Comparison of ENCODE assay signal across 29 cellular contexts in genomic region chr15:29466292-29466691, GRCh38.
"Had no signal": no experiment of that assay in that cellular context is flagged by ENCODE, and none has a peak within 500 bp of the region (broad histone marks: within the 10 kb centered on the region; RNA-seq: fewer than 3 reads in every experiment).

No MANE protein-coding gene starts in this region.

- H3K4me3 Mint-ChIP-seq: naive thymus-derived CD8-positive, alpha-beta T cell; natural killer cell treated with Interleukin-12 subunit alpha and Interleukin-12 subunit beta and Interleukin-15 and Interleukin-18, amount 100 ng/mL, for 72 hours; nephron progenitor cell; neural crest cell; stimulated activated memory B cell treated with anti-CD40 and anti-IgM and Interleukin-4, amounts not matched to agents 10 μg/mL and 1 μg/mL and 100 μg/mL, for 72 hours; stimulated activated naive CD8-positive, alpha-beta T cell treated with anti-CD3 and anti-CD28 coated beads, Interleukin-15, amount 100 ng/mL, for 72 hours had no signal

- H3K27ac Mint-ChIP-seq: naive thymus-derived CD8-positive, alpha-beta T cell; natural killer cell treated with Interleukin-12 subunit alpha and Interleukin-12 subunit beta and Interleukin-15 and Interleukin-18, amount 100 ng/mL, for 72 hours; nephron progenitor cell; stimulated activated memory B cell treated with anti-CD40 and anti-IgM and Interleukin-4, amounts not matched to agents 10 μg/mL and 1 μg/mL and 100 μg/mL, for 72 hours had no signal

- H3K27me3 ChIP-seq: neutrophil, pancreas, right lobe of liver, spleen, testis, tibial artery, transverse colon, upper lobe of left lung, vagina had no signal

- H3K27ac ChIP-seq: neutrophil, pancreas, prostate gland, right lobe of liver, skin epidermis, spleen, suprapubic skin, testis, tibial artery, transverse colon, upper lobe of left lung, vagina had no signal

- H3K36me3 Mint-ChIP-seq: naive thymus-derived CD8-positive, alpha-beta T cell; natural killer cell treated with Interleukin-12 subunit alpha and Interleukin-12 subunit beta and Interleukin-15 and Interleukin-18, amount 100 ng/mL, for 72 hours; stimulated activated memory B cell treated with anti-CD40 and anti-IgM and Interleukin-4, amounts not matched to agents 10 μg/mL and 1 μg/mL and 100 μg/mL, for 72 hours had no signal

- H3K27me3 Mint-ChIP-seq: stimulated activated naive CD8-positive, alpha-beta T cell treated with anti-CD3 and anti-CD28 coated beads, Interleukin-15, amount 100 ng/mL, for 72 hours had no signal

- H3K4me1 ChIP-seq: pancreas, prostate gland, spleen, suprapubic skin, testis, tibial artery had no signal

- H3K36me3 ChIP-seq: neutrophil, pancreas, prostate gland, right lobe of liver, spleen, suprapubic skin, tibial artery, transverse colon, upper lobe of left lung, vagina had no signal

- H3K9me3 Mint-ChIP-seq: naive thymus-derived CD8-positive, alpha-beta T cell; natural killer cell treated with Interleukin-12 subunit alpha and Interleukin-12 subunit beta and Interleukin-15 and Interleukin-18, amount 100 ng/mL, for 72 hours; nephron progenitor cell; stimulated activated naive CD8-positive, alpha-beta T cell treated with anti-CD3 and anti-CD28 coated beads, Interleukin-15, amount 100 ng/mL, for 72 hours had no signal

- DNase-seq: naive thymus-derived CD8-positive, alpha-beta T cell; nephron progenitor cell; nucleus accumbens; pancreas; right cardiac atrium; spleen; stimulated activated CD4-positive, alpha-beta T cell treated with anti-CD3 and anti-CD28 coated beads, Interleukin-12 subunit alpha, Interleukin-12 subunit beta, amount 100 ng/mL, for 4 hours; stimulated activated CD4-positive, alpha-beta T cell treated with anti-CD3 and anti-CD28 coated beads, Interleukin-1b, Interleukin-23, amount 100 ng/mL, for 48 hours; stimulated activated CD4-positive, alpha-beta T cell treated with anti-CD3 and anti-CD28 coated beads, Interleukin-4, amount 100 ng/mL, for 1 hour; stimulated activated CD4-positive, alpha-beta T cell treated with anti-CD3 and anti-CD28 coated beads, Interleukin-4, amount 100 ng/mL, for 4 hours; stimulated activated CD8-positive, alpha-beta memory T cell treated with anti-CD3 and anti-CD28 coated beads, Interleukin-4, amount 100 ng/mL, for 48 hours; stimulated activated naive CD4-positive, alpha-beta T cell; stimulated activated naive CD8-positive, alpha-beta T cell treated with anti-CD3 and anti-CD28 coated beads, Interleukin-15, amount 100 ng/mL, for 72 hours; stimulated activated naive CD8-positive, alpha-beta T cell treated with anti-CD3 and anti-CD28 coated beads, Interleukin-15, Interleukin-2, amounts not matched to agents 100 U/mL and 50 U/mL, for 24 hours; substantia nigra; testis; tibial artery; transverse colon; upper lobe of left lung had no signal

- H3K4me1 Mint-ChIP-seq: naive thymus-derived CD8-positive, alpha-beta T cell; stimulated activated naive CD8-positive, alpha-beta T cell treated with anti-CD3 and anti-CD28 coated beads, Interleukin-15, amount 100 ng/mL, for 72 hours had no signal

- H3K9me3 ChIP-seq: neutrophil, pancreas, prostate gland, right lobe of liver, spleen, suprapubic skin, testis, tibial artery, transverse colon, upper lobe of left lung, vagina had no signal

- H3K4me3 ChIP-seq: pancreas, prostate gland, right lobe of liver, skin epidermis, smooth muscle cell, spleen, suprapubic skin, testis, tibial artery, transverse colon, upper lobe of left lung, vagina had no signal
